In the genomic region with DNA sequence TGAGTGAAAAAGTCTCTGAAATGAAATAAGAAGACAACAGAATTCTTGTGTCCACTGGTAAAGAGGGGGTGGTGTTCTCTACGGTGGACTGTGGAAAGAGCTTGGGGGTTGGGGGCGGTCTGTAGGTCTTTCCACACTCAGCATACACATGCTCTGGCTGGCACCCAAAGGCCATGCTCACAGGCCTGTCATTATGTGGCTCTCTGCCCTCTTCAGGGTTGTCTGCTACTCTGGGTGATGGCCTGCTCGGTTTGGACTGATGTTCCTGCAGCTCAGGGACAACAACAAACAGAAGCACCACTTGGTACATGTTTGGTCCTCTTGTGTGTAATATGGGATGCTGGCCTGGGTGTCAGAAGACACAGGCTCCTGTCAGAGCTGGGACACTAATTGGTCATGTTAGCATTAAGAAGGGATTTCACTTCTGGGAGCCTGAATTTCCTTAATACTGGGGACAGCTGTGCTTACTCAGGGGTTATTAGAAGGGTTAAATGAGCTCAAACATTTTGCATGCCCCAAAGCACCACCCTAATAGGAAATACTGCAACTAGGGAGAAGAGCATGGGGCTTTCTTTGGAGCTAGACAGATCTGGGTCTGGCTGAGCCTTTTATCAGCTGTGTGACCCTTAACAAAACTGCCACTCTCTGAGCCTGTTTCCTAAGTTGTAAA, we compare ENCODE assay signal across 11 cellular contexts. TPM values are rescaled to one million over a fixed set of nuclear protein-coding genes. Genes with fewer than 3 reads are reported as not detected.
A peak's percentile ranks its signal among the peaks of the same experiment; 100 is the strongest.
DNase-seq lines count a peak whose midpoint lies in the region; ATAC-seq, FAIRE-seq and TF ChIP-seq lines count a peak whose summit lies in the region.
"Had no signal": no experiment of that assay in that cellular context is flagged by ENCODE, and none has a peak within 500 bp of the region (broad histone marks: within the 10 kb centered on the region; RNA-seq: fewer than 3 reads in every experiment).

No MANE protein-coding gene starts in this region.

- dilution Hi-C loops in IMR-90 (cut with HindIII; ENCODE audit: low sequenced_read_pairs, unreplicated experiment) = no loop called here

- H3K9me3 ChIP-seq in IMR-90 (ENCODE audit: control insufficient read depth, insufficient read depth, low read length) = no peaks in the 10 kb centered on the region
- H3K9me3 ChIP-seq in kidney (ENCODE audit: control insufficient read depth in 1 of 2, low read length in 2 of 2) = no peaks in the 10 kb centered on the region
- H3K9me3 ChIP-seq in stomach smooth muscle (ENCODE audit: control insufficient read depth in 2 of 2, low read length in 2 of 2) = no peaks in the 10 kb centered on the region

- peaks cover 12% of the 10 kb centered on the region for H3K9me1 ChIP-seq in IMR-90 (ENCODE audit: insufficient read depth, low read length)

- H3K56ac ChIP-seq in IMR-90 (ENCODE audit: extremely low read depth, insufficient read depth, low read length) = no peak overlapping the region

- H3K36me3 ChIP-seq in IMR-90 (ENCODE audit: control insufficient read depth, insufficient read depth, low read length) = peaks cover 14% of the 10 kb centered on the region
- H3K36me3 ChIP-seq in kidney (ENCODE audit: control insufficient read depth in 1 of 2, insufficient read depth in 2 of 2, low read length in 2 of 2) = no peaks in the 10 kb centered on the region
- H3K36me3 ChIP-seq in stomach smooth muscle (ENCODE audit: control insufficient read depth in 2 of 2, insufficient read depth in 2 of 2, low read length in 2 of 2) = peaks cover 5 to 9% of the 10 kb centered on the region in 2 donors

- CTCF ChIA-PET in IMR-90 (lab: Yijun Ruan, JAX) = interaction anchor here (0.5 to 4.8 kb wide), 5 partner anchors 44 to 426 kb away, joined by 3 to 32 read pairs (median 3); no protein-coding TSS in a partner anchor

- 0 out of 4 replicates have a peak overlapping the region, but pooled peaks of 1 of the 2 experiments have one; percentile 2 for H4K8ac ChIP-seq in IMR-90 (ENCODE audit: low read depth in 2 of 2, low read length in 2 of 2)

- H4K91ac ChIP-seq in IMR-90 (ENCODE audit: insufficient read depth, low read depth, low read length) = peak overlapping the region; percentile 43

- WGBS in IMR-90 (ENCODE audit: extremely low coverage in 2 of 2, insufficient read length in 1 of 2), 2 experiments = no CpG with 5 or more reads among the region's 3 CpGs

- TF ChIP-seq POLR2A in IMR-90 (IDR thresholded peaks at IDR 0.05; ENCODE audit: low read depth, low read length) = no peak

- H3K4me1 ChIP-seq in IMR-90 (ENCODE audit: control insufficient read depth, insufficient read depth, low read length) (peaks cover 28% of the 10 kb centered on the region), kidney (ENCODE audit: control insufficient read depth in 1 of 2, insufficient read depth in 1 of 2, low read depth in 1 of 2, low read length in 2 of 2) (peaks cover 9 to 18% of the 10 kb centered on the region in 2 donors), stomach smooth muscle (ENCODE audit: control insufficient read depth, insufficient read depth, low read length) (peaks cover 40% of the 10 kb centered on the region)

- DNase-seq in IMR-90 = peak; percentile 51
- DNase-seq in astrocyte of the spinal cord (ENCODE audit: low read depth, low spot score) = peak; percentile 36
- peak; percentile 63 for DNase-seq in kidney
- DNase-seq in activated T-cell treated with anti-CD3 and anti-CD28 coated beads, Interleukin-2, amount 50 U/mL, for 1 hour = no peak
- no peak for DNase-seq in SK-N-DZ (ENCODE audit: low spot score)
- no peak for DNase-seq in activated naive CD4-positive, alpha-beta T cell treated with anti-CD3 and anti-CD28 coated beads, Interleukin-2, amount 50 U/mL, for 72 hours (ENCODE audit: low spot score in 2 of 2)
- no peak for DNase-seq in stimulated activated CD4-positive, alpha-beta T cell treated with anti-CD3 and anti-CD28 coated beads, Interleukin-2, amount 100 ng/mL, for 48 hours
- DNase-seq: activated CD4-positive, CD25-positive, alpha-beta regulatory T cell treated with anti-CD3 and anti-CD28 coated beads, Interleukin-2, amount 50 U/mL, for 72 hours; naive B cell had no signal

- H3K23ac ChIP-seq in IMR-90 (ENCODE audit: low read depth, low read length) = peak overlapping the region; percentile 54

- no peak overlapping the region for H2AFZ ChIP-seq in IMR-90 (replicated peaks; ENCODE audit: low read length, poor library complexity)

- POLR2A ChIA-PET in IMR-90 (lab: Charles Lee; ENCODE audit: unreplicated experiment) = no interaction called here

- BruUV-seq in IMR-90 (replicated peaks; lab: Mats Ljungman, UMichigan) = no TSS peak

- peak overlapping the region; percentile 62 for H3K27ac ChIP-seq in IMR-90 (ENCODE audit: insufficient read depth, low read length)
- H3K27ac ChIP-seq in kidney (ENCODE audit: low read depth in 2 of 2, low read length in 2 of 2) = no peak overlapping the region
- H3K27ac ChIP-seq in stomach smooth muscle (ENCODE audit: low read length) = peak overlapping the region; percentile 53

- no peak overlapping the region for H3K27ac Mint-ChIP-seq in activated naive CD4-positive, alpha-beta T cell treated with anti-CD3 and anti-CD28 coated beads, Interleukin-2, amount 50 U/mL, for 72 hours

- H2BK5ac ChIP-seq in IMR-90 (ENCODE audit: low read depth, low read length, poor library complexity, severe bottlenecking) = peak overlapping the region; percentile 81

- H3K4me3 ChIP-seq in IMR-90 (ENCODE audit: insufficient read depth, low read depth, low read length) (no peak overlapping the region), astrocyte of the spinal cord (ENCODE audit: low read depth, low read length) (no peak overlapping the region), kidney (ENCODE audit: low read length in 2 of 2) (no peak overlapping the region), stomach smooth muscle (ENCODE audit: low read length in 2 of 2) (peak overlapping the region; percentile 3 to 24)

- H3K14ac ChIP-seq in IMR-90 (replicated peaks; ENCODE audit: low read depth, low read length) = peak overlapping the region; percentile 42; the same call in 1 of the 2 replicates

- peaks cover 0 to 54% of the 10 kb centered on the region in 2 experiments; a peak in 2 of 4 replicates for H3K79me1 ChIP-seq in IMR-90 (ENCODE audit: low read depth in 1 of 2, low read length in 2 of 2)

- no peaks in the 10 kb centered on the region for H3K9me3 Mint-ChIP-seq in activated naive CD4-positive, alpha-beta T cell treated with anti-CD3 and anti-CD28 coated beads, Interleukin-2, amount 50 U/mL, for 72 hours
- H3K9me3 Mint-ChIP-seq: naive B cell had no signal

- H3K4ac ChIP-seq in IMR-90 (ENCODE audit: low read depth, low read length) = peak overlapping the region; percentile 53

- ATAC-seq in IMR-90 (ENCODE audit: low read depth) = peak; percentile 14
- ATAC-seq in activated naive CD4-positive, alpha-beta T cell treated with anti-CD3 and anti-CD28 coated beads, Interleukin-2, amount 50 U/mL, for 72 hours = no peak

- intact Hi-C loops in IMR-90 (cut with micrococcal nuclease) = loop anchor here (5.0 to 10.0 kb wide), 2 partner anchors 116 to 428 kb away; a partner anchor contains a TSS
- intact Hi-C loops in kidney (cut with DNase I) = loop anchor here (10.0 kb wide), 1 partner anchor 138 kb away; no protein-coding TSS in a partner anchor

- H2BK20ac ChIP-seq in IMR-90 (ENCODE audit: low read depth, low read length) = 0 out of 2 replicates have a peak overlapping the region, but pooled peaks have one; percentile 18

- H2AK5ac ChIP-seq in IMR-90 (ENCODE audit: low read depth, low read length) = peak overlapping the region; percentile 16; the same call in 1 of the 2 replicates

- no peak for TF ChIP-seq RAD21 in IMR-90 (IDR thresholded peaks at IDR 0.05; ENCODE audit: low read length)

- peak overlapping the region; percentile 37 for H2BK120ac ChIP-seq in IMR-90 (ENCODE audit: low read depth, low read length)

- FAIRE-seq in kidney (lab: Jason Lieb, UNC) = no peak
- FAIRE-seq: colon had no signal

- peak overlapping the region; percentile 4; the same call in 1 of the 2 replicates for H3K18ac ChIP-seq in IMR-90 (ENCODE audit: low read depth, low read length)

- no peak overlapping the region; the same call in 2 of the 3 replicates for H2BK15ac ChIP-seq in IMR-90 (ENCODE audit: low read depth, low read length)

- no peaks in the 10 kb centered on the region for H3K36me3 Mint-ChIP-seq in activated naive CD4-positive, alpha-beta T cell treated with anti-CD3 and anti-CD28 coated beads, Interleukin-2, amount 50 U/mL, for 72 hours

- H4K5ac ChIP-seq in IMR-90 (ENCODE audit: low read depth, low read length) = no peak overlapping the region; the same call in 1 of the 2 replicates

- H3K9ac ChIP-seq in IMR-90 (ENCODE audit: low read depth, low read length) (peak overlapping the region; percentile 13), kidney (ENCODE audit: low read length in 2 of 2) (no peak overlapping the region), stomach smooth muscle (ENCODE audit: low read length in 2 of 2) (peak overlapping the region in 1 of 2 donors; percentile 22)

- no peak overlapping the region for H2AK9ac ChIP-seq in IMR-90 (replicated peaks; ENCODE audit: low read depth, low read length, poor library complexity)

- H3K27me3 ChIP-seq in IMR-90 (ENCODE audit: control insufficient read depth, insufficient read depth, low read length) = no peaks in the 10 kb centered on the region
- H3K27me3 ChIP-seq in stomach smooth muscle (ENCODE audit: control insufficient read depth in 1 of 2, insufficient read depth in 2 of 2, low read length in 2 of 2) = no peaks in the 10 kb centered on the region

- H3K4me2 ChIP-seq in IMR-90 (ENCODE audit: low read depth, low read length) = peak overlapping the region; percentile 23

- in situ Hi-C loops in IMR-90 (cut with MboI; ENCODE audit: low sequenced_read_pairs) (loop anchor here (5.0 kb wide), 1 partner anchor 136 kb away; no protein-coding TSS in a partner anchor), astrocyte of the spinal cord (cut with HindIII; ENCODE audit: low sequenced_read_pairs) (no loop called here)

- H4K20me1 ChIP-seq in IMR-90 (ENCODE audit: insufficient read depth, low read length) = peaks cover 86% of the 10 kb centered on the region

- TF ChIP-seq CTCF in IMR-90 (conservative IDR thresholded peaks at IDR 0.05; ENCODE audit: low read depth, low read length) = no peak
- TF ChIP-seq CTCF in astrocyte of the spinal cord (IDR thresholded peaks at IDR 0.05; ENCODE audit: low read depth, low read length) = no peak
- no peak for TF ChIP-seq CTCF in kidney (IDR thresholded peaks at IDR 0.05; ENCODE audit: borderline replicate concordance, extremely low read depth, insufficient read depth)

TF ChIP-seq in IMR-90, 13 proteins besides CTCF, POLR2A, EP300 and RAD21 (continues in another document):
- no peak for TF ChIP-seq MAZ (IDR thresholded peaks at IDR 0.05; ENCODE audit: borderline replicate concordance, low read depth, low read length)

RNA-seq across cellular contexts. Expression of a gene that starts 32.8 kb away (rescaled TPM):
- total RNA-seq in IMR-90 (2012; rRNA removed) = 2.8 and 3.2 TPM in 2 replicates
- 10.8 and 13.9 TPM in 2 replicates for polyA plus RNA-seq in IMR-90 (2012; rRNA removed)
- 7.9 and 13.9 TPM in 2 replicates for polyA plus RNA-seq in IMR-90 (2012; cell fraction: cytosol; rRNA removed)
- polyA plus RNA-seq in IMR-90 (2012; cell fraction: nucleus; rRNA removed; ENCODE audit: low replicate concordance) = 29.8 and 69.7 TPM in 2 replicates
- 14.3 TPM for total RNA-seq in kidney
- 3.7 TPM for polyA plus RNA-seq in kidney (ENCODE audit: insufficient read depth, low read depth, low replicate concordance)
- not detected in 2 replicates for polyA plus RNA-seq in SK-N-DZ (2014; cell fraction: cytosol; rRNA removed)
- polyA plus RNA-seq in SK-N-DZ (2014; cell fraction: nucleus; rRNA removed) = not detected in 2 replicates
- 10 to 100 TPM; 30.0 to 35.9 TPM for total RNA-seq in activated naive CD4-positive, alpha-beta T cell treated with anti-CD3 and anti-CD28 coated beads, Interleukin-2, amount 50 U/mL, for 72 hours

Comparison
In these comparisons a context has a peak if more than half of its experiments do, and no peak if none do; other contexts are left out.
1. DNase-seq: peak in IMR-90 (single experiment), astrocyte of the spinal cord (single experiment) and kidney (single experiment); none in activated T-cell treated with anti-CD3 and anti-CD28 coated beads, Interleukin-2, amount 50 U/mL, for 1 hour (single experiment), SK-N-DZ (single experiment), activated naive CD4-positive, alpha-beta T cell treated with anti-CD3 and anti-CD28 coated beads, Interleukin-2, amount 50 U/mL, for 72 hours (0 of 2) and stimulated activated CD4-positive, alpha-beta T cell treated with anti-CD3 and anti-CD28 coated beads, Interleukin-2, amount 100 ng/mL, for 48 hours (0 of 2).
2. H3K27ac ChIP-seq: peak in IMR-90 (single experiment) and stomach smooth muscle (single experiment); none in kidney (0 of 2).
3. H3K4me3 ChIP-seq: peak in stomach smooth muscle (2 of 2); none in IMR-90 (single experiment), astrocyte of the spinal cord (single experiment) and kidney (0 of 2).